Comparison of ENCODE assay signal across 25 cellular contexts in genomic region chr5:173907284-173907683, GRCh38. TPM values are rescaled to one million over a fixed set of nuclear protein-coding genes. Genes with fewer than 3 reads are reported as not detected.
A peak's percentile ranks its signal among the peaks of the same experiment; 100 is the strongest.
DNase-seq lines count a peak whose midpoint lies in the region; ATAC-seq and TF ChIP-seq lines count a peak whose summit lies in the region.
"Had no signal": no experiment of that assay in that cellular context is flagged by ENCODE, and none has a peak within 500 bp of the region (broad histone marks: within the 10 kb centered on the region; RNA-seq: fewer than 3 reads in every experiment).

No MANE protein-coding gene starts in this region.

- TF ChIP-seq POLR2A in upper lobe of left lung (IDR thresholded peaks at IDR 0.05) = no peak

- intact Hi-C loops in Right ventricle myocardium inferior (cut with DNase I) = no loop called here

- H3K9me3 Mint-ChIP-seq in brain = no peaks in the 10 kb centered on the region
- H3K9me3 Mint-ChIP-seq: activated CD8-positive, alpha-beta T cell treated with anti-CD3 and anti-CD28 coated beads for 36 hours; activated T-cell treated with anti-CD3 and anti-CD28 coated beads, Interleukin-2, amount 50 U/mL, for 4 hours; CD4-positive, CD25-positive, alpha-beta regulatory T cell; nephron progenitor cell; stimulated activated naive CD8-positive, alpha-beta T cell treated with anti-CD3 and anti-CD28 coated beads, Interleukin-15, amount 100 ng/mL, for 72 hours; WTC11 had no signal

- H3K27ac ChIP-seq in right atrium auricular region (peak overlapping the region; percentile 76 to 83), neutrophil (peak overlapping the region; percentile 89), upper lobe of left lung (peak overlapping the region in 3 of 4 donors; percentile 33 to 76 (median 48)), osteoblast (ENCODE audit: low read depth, low read length) (no peak overlapping the region)

- H3K36me3 Mint-ChIP-seq in brain = peaks cover 39% of the 10 kb centered on the region
- H3K36me3 Mint-ChIP-seq: WTC11 had no signal

- H3K79me2 ChIP-seq in osteoblast (ENCODE audit: insufficient read depth, low read length) = peaks cover 66% of the 10 kb centered on the region

- peaks cover 16% of the 10 kb centered on the region for H4K20me1 ChIP-seq in osteoblast (ENCODE audit: insufficient read depth, low read length)

- H3K4me1 ChIP-seq in right atrium auricular region (peaks cover 0 to 76% of the 10 kb centered on the region in 2 donors), neutrophil (ENCODE audit: control insufficient read depth in 1 of 2, insufficient read depth in 1 of 2, low read depth in 1 of 2, low read length in 1 of 2) (peaks cover 57 to 62% of the 10 kb centered on the region in 2 experiments), upper lobe of left lung (peaks cover 28 to 62% (median 40%) of the 10 kb centered on the region in 4 donors), osteoblast (ENCODE audit: insufficient read depth, low read length) (peaks cover 9% of the 10 kb centered on the region)

- H3K27me3 Mint-ChIP-seq in brain = no peaks in the 10 kb centered on the region
- H3K27me3 Mint-ChIP-seq: activated CD8-positive, alpha-beta T cell treated with anti-CD3 and anti-CD28 coated beads for 36 hours; CD4-positive, CD25-positive, alpha-beta regulatory T cell; progenitor cell of endocrine pancreas; stimulated activated naive CD8-positive, alpha-beta T cell treated with anti-CD3 and anti-CD28 coated beads, Interleukin-15, amount 100 ng/mL, for 72 hours had no signal

- peak overlapping the region in 4 of 5 experiments; percentile 17 to 74 (median 46) for H3K4me3 Mint-ChIP-seq in brain
- H3K4me3 Mint-ChIP-seq: activated CD8-positive, alpha-beta T cell treated with anti-CD3 and anti-CD28 coated beads for 36 hours; activated T-cell treated with anti-CD3 and anti-CD28 coated beads, Interleukin-2, amount 50 U/mL, for 4 hours; CD4-positive, CD25-positive, alpha-beta regulatory T cell; nephron progenitor cell; stimulated activated naive CD8-positive, alpha-beta T cell treated with anti-CD3 and anti-CD28 coated beads, Interleukin-15, amount 100 ng/mL, for 72 hours; WTC11 had no signal

- H3K4me3 ChIP-seq in right atrium auricular region = no peak overlapping the region
- H3K4me3 ChIP-seq in neutrophil (ENCODE audit: low read depth in 1 of 2, low read length in 1 of 2) = peak overlapping the region; percentile 52
- H3K4me3 ChIP-seq in upper lobe of left lung = no peak overlapping the region
- no peak overlapping the region for H3K4me3 ChIP-seq in osteoblast (ENCODE audit: insufficient read depth, low read length)
- H3K4me3 ChIP-seq: smooth muscle cell had no signal

- H3K36me3 ChIP-seq in right atrium auricular region = peaks cover 18% of the 10 kb centered on the region
- peaks cover 19% of the 10 kb centered on the region for H3K36me3 ChIP-seq in neutrophil
- H3K36me3 ChIP-seq in upper lobe of left lung = peaks cover 0 to 11% (median 4%) of the 10 kb centered on the region in 4 donors
- peaks cover 7% of the 10 kb centered on the region for H3K36me3 ChIP-seq in osteoblast (ENCODE audit: insufficient read depth, low read length)

- ATAC-seq in Right ventricle myocardium inferior (no peak), upper lobe of left lung (ENCODE audit: low FRiP score in 2 of 2) (no peak)
- ATAC-seq: activated CD8-positive, alpha-beta T cell treated with anti-CD3 and anti-CD28 coated beads for 36 hours; activated T-cell treated with anti-CD3 and anti-CD28 coated beads, Interleukin-2, amount 50 U/mL, for 4 hours; esophagus mucosa; Panc1; stimulated activated naive CD8-positive, alpha-beta T cell treated with anti-CD3 and anti-CD28 coated beads, Interleukin-15, amount 100 ng/mL, for 72 hours; WTC11 had no signal

- TF ChIP-seq CTCF in right atrium auricular region (IDR thresholded peaks at IDR 0.05) (no peak), brain (conservative IDR thresholded peaks at IDR 0.05) (no peak), neutrophil (IDR thresholded peaks at IDR 0.05) (no peak), upper lobe of left lung (IDR thresholded peaks at IDR 0.05) (no peak), osteoblast (IDR thresholded peaks at IDR 0.05; ENCODE audit: extremely low read depth, low read depth, low read length) (no peak)

- WGBS in upper lobe of left lung, 2 donors = 40 to 69% methylated on average over 1 of the region's 1 CpG

- no peak for TF ChIP-seq EP300 in upper lobe of left lung (IDR thresholded peaks at IDR 0.05)

- no peak overlapping the region for H3K4me2 ChIP-seq in osteoblast (ENCODE audit: insufficient read depth, low read length)
- H3K4me2 ChIP-seq: smooth muscle cell had no signal

- H3K27me3 ChIP-seq in right atrium auricular region = no peaks in the 10 kb centered on the region
- H3K27me3 ChIP-seq in neutrophil = no peaks in the 10 kb centered on the region
- H3K27me3 ChIP-seq in upper lobe of left lung = no peaks in the 10 kb centered on the region
- no peaks in the 10 kb centered on the region for H3K27me3 ChIP-seq in osteoblast (ENCODE audit: insufficient read depth, low read length)

- DNase-seq in right atrium auricular region (ENCODE audit: low spot score) = no peak
- DNase-seq in Right ventricle myocardium inferior (ENCODE audit: missing footprints) = no peak
- DNase-seq in upper lobe of left lung = no peak
- DNase-seq in HT-29 (ENCODE audit: low spot score) = no peak
- no peak for DNase-seq in NCI-H1105 treated with DMSO at 0.1 percent for 48 hours (lab: John Stamatoyannopoulos, UW)
- no peak for DNase-seq in osteoblast (ENCODE audit: insufficient read length, low spot score, missing footprints)
- DNase-seq: activated CD8-positive, alpha-beta T cell treated with anti-CD3 and anti-CD28 coated beads for 36 hours; activated naive CD4-positive, alpha-beta T cell treated with Interleukin-2 at 50 U/mL for 16 hours; activated T-cell treated with anti-CD3 and anti-CD28 coated beads, Interleukin-2, amount 50 U/mL, for 4 hours; amygdala; CD4-positive, CD25-positive, alpha-beta regulatory T cell; cerebellar nuclear complex; effector CD8-positive, alpha-beta T cell; NCI-H187; NCI-H226; nephron progenitor cell; stimulated activated CD4-positive, alpha-beta T cell treated with anti-CD3 and anti-CD28 coated beads, Interleukin-4, amount 100 ng/mL, for 1 hour; stimulated activated naive CD8-positive, alpha-beta T cell treated with anti-CD3 and anti-CD28 coated beads, Interleukin-15, amount 100 ng/mL, for 72 hours had no signal

- H3K9me3 ChIP-seq in right atrium auricular region (no peaks in the 10 kb centered on the region), neutrophil (no peaks in the 10 kb centered on the region), upper lobe of left lung (no peaks in the 10 kb centered on the region), osteoblast (ENCODE audit: low read depth, low read length) (no peaks in the 10 kb centered on the region)

- H2AFZ ChIP-seq in osteoblast (ENCODE audit: low read length) = no peak overlapping the region

- H3K27ac Mint-ChIP-seq in brain = peak overlapping the region in 2 of 5 experiments; percentile 75 to 82
- H3K27ac Mint-ChIP-seq: activated CD8-positive, alpha-beta T cell treated with anti-CD3 and anti-CD28 coated beads for 36 hours; nephron progenitor cell; progenitor cell of endocrine pancreas; stimulated activated naive CD8-positive, alpha-beta T cell treated with anti-CD3 and anti-CD28 coated beads, Interleukin-15, amount 100 ng/mL, for 72 hours had no signal

- H3K4me1 Mint-ChIP-seq in brain = peaks cover 76% of the 10 kb centered on the region

RNA-seq across cellular contexts. Expression of gene CPEB4, which starts 19.1 kb away (rescaled TPM):
- total RNA-seq in right atrium auricular region (100 to 1,000 TPM in 1 of 2 donors, 10 to 100 TPM in 1; 79.5 to 127 TPM), Right ventricle myocardium inferior (116 TPM), upper lobe of left lung (10 to 100 TPM; 52.6 to 96.4 (median 62.0) TPM), osteoblast (36.2 and 41.6 TPM in 2 replicates)
- polyA plus RNA-seq in brain (ENCODE audit: insufficient read depth, low read depth, low replicate concordance) = 9.2 TPM
- 7.0 and 7.2 TPM in 2 replicates for total RNA-seq in HT-29 (2014; rRNA removed; shearing (Covaris generic))

Comparison
In these comparisons a context has a peak if more than half of its experiments do, and no peak if none do; other contexts are left out.
1. H3K4me3 ChIP-seq: peak in neutrophil (2 of 2); none in right atrium auricular region (0 of 2), upper lobe of left lung (0 of 4) and osteoblast (single experiment).